In the genomic region with DNA sequence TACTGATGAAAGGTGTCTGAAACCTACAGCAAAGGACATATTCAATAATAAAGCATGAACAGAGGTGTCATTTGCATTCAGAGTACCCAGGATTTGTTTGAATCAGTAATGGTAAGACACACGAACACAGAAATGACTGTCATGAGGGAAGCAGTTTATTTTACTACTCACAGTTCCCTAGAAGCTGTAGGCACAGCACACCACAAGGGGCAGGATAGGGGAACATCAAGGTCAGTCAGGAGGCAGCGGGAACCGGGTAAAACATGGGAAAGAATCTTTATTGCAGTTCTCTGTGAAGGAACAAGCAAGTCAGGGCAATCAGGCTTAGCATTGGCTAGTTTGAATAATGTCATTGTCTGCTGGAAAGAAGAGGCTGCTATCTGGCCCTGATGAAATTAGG, we compare ENCODE assay signal across 12 cellular contexts.
A peak's percentile ranks its signal among the peaks of the same experiment; 100 is the strongest.
DNase-seq lines count a peak whose midpoint lies in the region; ATAC-seq and TF ChIP-seq lines count a peak whose summit lies in the region.
"Had no signal": no experiment of that assay in that cellular context is flagged by ENCODE, and none has a peak within 500 bp of the region (broad histone marks: within the 10 kb centered on the region; RNA-seq: fewer than 3 reads in every experiment).

No MANE protein-coding gene starts in this region.

- H3K27ac Mint-ChIP-seq in Caco-2 (ENCODE audit: unreplicated experiment): no peak overlapping the region
- H3K27ac Mint-ChIP-seq in H9: no peak overlapping the region
- H3K27ac Mint-ChIP-seq: naive B cell had no signal

- H4K8ac ChIP-seq in H9 (replicated peaks; ENCODE audit: insufficient read length, low read depth, low read length): no peak overlapping the region

- H4K20me1 ChIP-seq in H9 (ENCODE audit: control insufficient read depth, insufficient read depth, insufficient read length): no peaks in the 10 kb centered on the region

- no peak overlapping the region for H3K4me2 ChIP-seq in H9 (ENCODE audit: insufficient read depth, insufficient read length, low read length)

- BruUV-seq in Caco-2 (replicated peaks; lab: Mats Ljungman, UMichigan): no TSS peak

- no peak overlapping the region for H2AK5ac ChIP-seq in H9 (ENCODE audit: insufficient read length, low read length)

- H3K14ac ChIP-seq in H9 (ENCODE audit: insufficient read depth, low read length): no peak overlapping the region

- no CpG with 5 or more reads among the region's 3 CpGs for WGBS in H9 (ENCODE audit: extremely low coverage, insufficient read length, low lambda C conversion rate)

- H3K36me3 ChIP-seq in Caco-2 (ENCODE audit: control insufficient read depth, insufficient read depth, low read length) (no peaks in the 10 kb centered on the region), uterus (no peaks in the 10 kb centered on the region)

- H3K9ac ChIP-seq in H9 (ENCODE audit: extremely low read depth, insufficient read length, low read length): no peak overlapping the region

- H3K4ac ChIP-seq in H9 (ENCODE audit: low read depth, low read length): no peak overlapping the region

- CTCF ChIA-PET in Caco-2 (lab: Charles Lee): interaction anchor here (0.7 kb wide), 1 partner anchor 913 kb away, joined by 3 read pairs; no protein-coding TSS in a partner anchor

- DNase-seq in Caco-2 (peak in 1 of 2 experiments; percentile 30), H9 (peak; percentile 57), RPMI7951 (ENCODE audit: low read depth) (peak; percentile 13), islet precursor cell (peak; percentile 75), uterus (no peak), superior temporal gyrus (ENCODE audit: extremely low spot score) (no peak)
- DNase-seq: body of pancreas, naive B cell, NCI-H2029 treated with DMSO at 0.1 percent for 48 hours had no signal

- no peak overlapping the region for H2BK15ac ChIP-seq in H9 (ENCODE audit: low read depth, low read length)

- no peaks in the 10 kb centered on the region for H3K27me3 ChIP-seq in Caco-2 (replicated peaks; ENCODE audit: control insufficient read depth, insufficient read depth, low read length)
- no peaks in the 10 kb centered on the region for H3K27me3 ChIP-seq in H9 (ENCODE audit: insufficient read depth, low read length)
- no peaks in the 10 kb centered on the region for H3K27me3 ChIP-seq in uterus
- H3K27me3 ChIP-seq: body of pancreas had no signal

- H3K27me3 Mint-ChIP-seq in Caco-2 (ENCODE audit: insufficient read depth, unreplicated experiment) (peaks cover 39% of the 10 kb centered on the region), H9 (ENCODE audit: low read depth) (peaks cover 6% of the 10 kb centered on the region; the same call in 1 of the 2 replicates)

- H3K4me1 Mint-ChIP-seq in Caco-2 (ENCODE audit: low read depth, unreplicated experiment): no peaks in the 10 kb centered on the region
- H3K4me1 Mint-ChIP-seq in H9: peaks cover 0 to 3% of the 10 kb centered on the region in 2 experiments; a peak in 2 of 4 replicates

- H3K4me3 ChIP-seq in Caco-2 (ENCODE audit: low read depth, low read length) (no peak overlapping the region), uterus (no peak overlapping the region)
- H3K4me3 ChIP-seq: body of pancreas had no signal

- H2BK12ac ChIP-seq in H9 (ENCODE audit: insufficient read length, low read depth, low read length): no peak overlapping the region

- POLR2A ChIA-PET in Caco-2 (lab: Charles Lee): no interaction called here

- H2AFZ ChIP-seq in H9 (ENCODE audit: low read length): no peak overlapping the region

- no peaks in the 10 kb centered on the region for H3K79me1 ChIP-seq in H9 (ENCODE audit: insufficient read depth, low read depth, low read length, poor library complexity, severe bottlenecking)

- TF ChIP-seq CTCF in Caco-2 (IDR thresholded peaks at IDR 0.05; ENCODE audit: insufficient read depth in 1 of 2, low read depth in 1 of 2, low read length in 1 of 2, severe bottlenecking in 1 of 2, unreplicated experiment in 1 of 2) (peak; percentile 48 to 62), H9 (conservative IDR thresholded peaks at IDR 0.05) (peak; percentile 63), uterus (IDR thresholded peaks at IDR 0.05) (no peak)

- no peaks in the 10 kb centered on the region for H3K36me3 Mint-ChIP-seq in Caco-2 (ENCODE audit: insufficient read depth, unreplicated experiment)
- no peaks in the 10 kb centered on the region; a peak in 1 of 7 replicates for H3K36me3 Mint-ChIP-seq in H9 (ENCODE audit: insufficient read depth in 1 of 3, low read depth in 3 of 3)
- H3K36me3 Mint-ChIP-seq: naive B cell had no signal

- H3K27ac ChIP-seq in H9 (ENCODE audit: insufficient read length, low read depth, low read length) (no peak overlapping the region), uterus (no peak overlapping the region)
- H3K27ac ChIP-seq: body of pancreas, RWPE1 had no signal

- H2BK20ac ChIP-seq in H9 (ENCODE audit: low read depth, low read length, poor library complexity, severe bottlenecking): no peak overlapping the region

- H3K4me1 ChIP-seq in Caco-2: no peaks in the 10 kb centered on the region
- H3K4me1 ChIP-seq in H9 (ENCODE audit: insufficient read depth, low read length): no peaks in the 10 kb centered on the region
- no peaks in the 10 kb centered on the region for H3K4me1 ChIP-seq in uterus
- H3K4me1 ChIP-seq: body of pancreas had no signal

- H3K56ac ChIP-seq in H9 (ENCODE audit: insufficient read length, low read depth, low read length): no peak overlapping the region

- no peak overlapping the region for H4K91ac ChIP-seq in H9 (ENCODE audit: insufficient read length, low read depth, low read length)

- no peak overlapping the region for H2BK5ac ChIP-seq in H9 (ENCODE audit: insufficient read length, low read length)

- H3K23ac ChIP-seq in H9 (ENCODE audit: insufficient read length, low read depth, low read length): no peak overlapping the region

- ATAC-seq in GM18907 (IDR thresholded peaks at IDR 0.05; ENCODE audit: unreplicated experiment) (no peak), GM19324 (IDR thresholded peaks at IDR 0.05; ENCODE audit: low FRiP score, unreplicated experiment) (no peak)
- ATAC-seq: body of pancreas had no signal

- H4K5ac ChIP-seq in H9 (ENCODE audit: insufficient read length, low read depth, low read length): no peak overlapping the region

- H3K9me3 Mint-ChIP-seq in Caco-2 (ENCODE audit: unreplicated experiment) (no peaks in the 10 kb centered on the region), H9 (no peaks in the 10 kb centered on the region; a peak in 1 of 5 replicates)

- H3K18ac ChIP-seq in H9 (ENCODE audit: insufficient read length, low read depth, low read length): no peak overlapping the region

- TF ChIP-seq POLR2A in uterus (IDR thresholded peaks at IDR 0.05): no peak

- no peak overlapping the region for H3K4me3 Mint-ChIP-seq in Caco-2 (ENCODE audit: unreplicated experiment)
- no peak overlapping the region for H3K4me3 Mint-ChIP-seq in H9
- H3K4me3 Mint-ChIP-seq: naive B cell had no signal

- H3K23me2 ChIP-seq in H9 (ENCODE audit: insufficient read length, low read depth, low read length, poor library complexity, severe bottlenecking): no peaks in the 10 kb centered on the region

- H3K79me2 ChIP-seq in H9 (ENCODE audit: insufficient read depth, low read length): no peaks in the 10 kb centered on the region

- no peak overlapping the region for H3T11ph ChIP-seq in H9 (ENCODE audit: low read length)

- H3K9me3 ChIP-seq in Caco-2 (no peaks in the 10 kb centered on the region), H9 (ENCODE audit: control insufficient read depth, low read depth, low read length) (no peaks in the 10 kb centered on the region), uterus (no peaks in the 10 kb centered on the region)
- H3K9me3 ChIP-seq: body of pancreas had no signal

- H2BK120ac ChIP-seq in H9 (ENCODE audit: low read depth, low read length, poor library complexity, severe bottlenecking): no peak overlapping the region

- intact Hi-C loops in Caco-2 (cut with micrococcal nuclease; ENCODE audit: unreplicated experiment) (no loop called here), uterus (cut with DNase I; ENCODE audit: low total_unique reads) (no loop called here)

Comparison
In these comparisons a context has a peak if more than half of its experiments do, and no peak if none do; other contexts are left out.
1. DNase-seq: peak in H9 (single experiment), RPMI7951 (single experiment) and islet precursor cell (single experiment); none in uterus (0 of 2) and superior temporal gyrus (single experiment).
2. CTCF ChIP-seq: peak in Caco-2 (2 of 2) and H9 (single experiment); none in uterus (0 of 4).